In genomic region chr7:104973227-104973626, GRCh38 we compare ENCODE assay signal across 1 cellular context.
TF ChIP-seq lines count a peak whose summit lies in the region.

No MANE protein-coding gene starts in this region.

TF ChIP-seq in K562, 482 proteins besides CTCF, POLR2A, EP300 and RAD21:
- TF ChIP-seq MITF (IDR thresholded peaks at IDR 0.05) (no peak), PCBP2 (IDR thresholded peaks at IDR 0.05; ENCODE audit: low read depth, low read length, poor library complexity, severe bottlenecking) (peak; percentile 81), PCBP1 (IDR thresholded peaks at IDR 0.05; ENCODE audit: low read depth, low read length, poor library complexity, severe bottlenecking) (peak; percentile 82), HNRNPK (IDR thresholded peaks at IDR 0.05; ENCODE audit: low read depth, low read length, poor library complexity, severe bottlenecking) (peak; percentile 81)
TF ChIP-seq in K562: peak in this region for 3.
